2 cellular contexts compared by ENCODE assay signal in the genomic region with DNA sequence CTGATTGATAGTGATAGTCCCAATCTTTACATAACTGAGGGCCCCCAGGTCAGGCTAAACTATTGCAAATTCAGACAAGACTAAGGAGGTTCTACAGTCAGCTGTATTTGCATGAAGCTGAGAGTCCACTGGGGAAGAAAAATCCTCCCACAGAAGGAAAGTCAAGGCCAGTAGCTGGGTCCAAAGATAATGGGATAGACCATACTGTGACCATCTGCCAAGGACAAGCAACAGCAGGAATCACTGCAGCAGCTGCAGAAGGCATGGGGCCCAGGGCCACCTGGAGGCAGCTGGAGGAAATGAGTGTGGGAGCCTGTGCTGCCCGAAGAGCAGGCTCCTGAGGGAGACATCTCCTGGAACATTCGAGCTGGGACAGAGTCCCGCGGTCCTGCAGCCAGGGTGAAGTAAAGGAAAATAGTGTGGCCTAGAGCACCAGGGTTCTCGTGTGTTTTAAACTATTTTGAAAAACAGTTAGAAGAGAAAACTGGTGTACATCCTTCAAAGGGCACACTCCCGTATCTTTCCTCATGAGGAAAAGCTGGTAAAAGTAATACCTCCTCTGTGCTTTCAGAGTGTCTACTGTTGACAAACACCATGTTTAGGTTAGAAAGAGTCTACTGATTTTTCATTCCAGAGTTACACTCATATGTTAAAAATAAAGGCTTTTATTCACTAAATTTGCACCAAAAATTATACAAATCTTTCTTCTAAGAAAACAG.
A peak's percentile ranks its signal among the peaks of the same experiment; 100 is the strongest.
TF ChIP-seq lines count a peak whose summit lies in the region.

No MANE protein-coding gene starts in this region.

TF ChIP-seq in IMR-90, 13 proteins besides CTCF, POLR2A, EP300 and RAD21:
- TF ChIP-seq MXI1 (IDR thresholded peaks at IDR 0.05; ENCODE audit: borderline replicate concordance, low read depth, low read length) = peak; percentile 36; the same call in 1 of the 2 replicates
- peak; percentile 76 for TF ChIP-seq SMC3 (IDR thresholded peaks at IDR 0.05; ENCODE audit: low read depth, low read length)
- TF ChIP-seq, protein P1, sequence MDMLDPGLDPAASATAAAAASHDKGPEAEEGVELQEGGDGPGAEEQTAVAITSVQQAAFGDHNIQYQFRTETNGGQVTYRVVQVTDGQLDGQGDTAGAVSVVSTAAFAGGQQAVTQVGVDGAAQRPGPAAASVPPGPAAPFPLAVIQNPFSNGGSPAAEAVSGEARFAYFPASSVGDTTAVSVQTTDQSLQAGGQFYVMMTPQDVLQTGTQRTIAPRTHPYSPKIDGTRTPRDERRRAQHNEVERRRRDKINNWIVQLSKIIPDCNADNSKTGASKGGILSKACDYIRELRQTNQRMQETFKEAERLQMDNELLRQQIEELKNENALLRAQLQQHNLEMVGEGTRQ (IDR thresholded peaks at IDR 0.05; ENCODE audit: low read depth, low read length) = no peak
TF ChIP-seq in IMR-90: peak in this region for 2.

TF ChIP-seq in endothelial cell of umbilical vein, 7 proteins besides CTCF, POLR2A, EP300 and RAD21:
- TF ChIP-seq FOS (IDR thresholded peaks at IDR 0.05; ENCODE audit: borderline replicate concordance, insufficient read depth, low read length) (no peak), JUN (IDR thresholded peaks at IDR 0.05; ENCODE audit: borderline replicate concordance, insufficient read depth, insufficient read length, low read depth) (no peak), GATA2 (IDR thresholded peaks at IDR 0.05; ENCODE audit: insufficient read depth, insufficient read length, low read depth, low read length) (peak; percentile 36), POLR2AphosphoS5 (IDR thresholded peaks at IDR 0.05; ENCODE audit: insufficient read depth, low read depth, low read length) (peak; percentile 11)
TF ChIP-seq in endothelial cell of umbilical vein: peak in this region for 2.
